9 cellular contexts compared by ENCODE assay signal in the genomic region with DNA sequence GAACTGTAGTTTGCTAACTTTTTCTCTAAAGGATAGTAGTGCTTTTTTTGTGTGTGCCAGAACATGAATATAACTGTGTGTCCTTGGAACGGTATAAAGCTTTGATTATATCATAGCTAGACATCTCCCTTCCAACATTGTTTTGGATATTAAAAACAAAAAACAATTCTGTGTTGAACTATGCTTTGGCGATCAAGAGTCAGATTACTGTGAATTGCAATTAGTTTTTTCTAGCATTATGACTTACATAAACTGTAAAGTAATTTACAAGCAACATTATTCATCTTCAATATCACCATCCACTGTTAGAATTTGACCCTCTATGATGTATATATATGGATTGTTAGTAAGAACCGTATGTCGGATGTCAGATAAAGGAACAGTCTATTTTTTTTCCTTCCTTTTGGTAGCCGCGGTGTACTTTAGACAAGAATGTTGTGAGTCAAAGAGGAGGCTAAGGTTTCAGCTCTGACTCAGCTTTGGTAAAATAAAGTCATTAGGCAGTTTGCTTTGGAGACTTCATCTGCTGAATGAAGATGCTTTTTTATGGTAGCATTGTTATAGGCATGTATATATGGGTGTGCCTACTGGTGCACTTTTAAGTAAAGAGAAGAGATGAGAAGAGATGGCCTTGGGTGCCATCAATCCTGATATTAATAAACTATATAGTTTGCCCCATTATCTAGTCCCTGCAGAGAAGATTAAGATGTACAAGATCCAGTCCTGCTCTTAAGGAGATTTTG.
DNase-seq lines count a peak whose midpoint lies in the region; ATAC-seq, FAIRE-seq and TF ChIP-seq lines count a peak whose summit lies in the region.
"Had no signal": no experiment of that assay in that cellular context is flagged by ENCODE, and none has a peak within 500 bp of the region (broad histone marks: within the 10 kb centered on the region; RNA-seq: fewer than 3 reads in every experiment).

No MANE protein-coding gene starts in this region.

- no peak overlapping the region for H3K4ac ChIP-seq in H9 (ENCODE audit: low read depth, low read length)

- H3K14ac ChIP-seq in H9 (ENCODE audit: insufficient read depth, low read length) = no peak overlapping the region

- H3K9ac ChIP-seq in endothelial cell of umbilical vein (replicated peaks; ENCODE audit: extremely low read depth, insufficient read depth, low read length) (peak overlapping the region; percentile 77), H9 (ENCODE audit: extremely low read depth, insufficient read length, low read length) (no peak overlapping the region)

- POLR2A ChIA-PET in endothelial cell of umbilical vein (lab: Charles Lee) = interaction anchor here (0.7 kb wide), 1 partner anchor 47 kb away, joined by 3 read pairs; no protein-coding TSS in a partner anchor

- no peak overlapping the region for H4K5ac ChIP-seq in H9 (ENCODE audit: insufficient read length, low read depth, low read length)

- H3K4me2 ChIP-seq in endothelial cell of umbilical vein (ENCODE audit: insufficient read depth, low read length) (peak overlapping the region; percentile 81), H9 (ENCODE audit: insufficient read depth, insufficient read length, low read length) (no peak overlapping the region)

- no peak overlapping the region for H2AFZ ChIP-seq in endothelial cell of umbilical vein (ENCODE audit: low read depth, low read length)
- no peak overlapping the region for H2AFZ ChIP-seq in H9 (ENCODE audit: low read length)

- no peak overlapping the region for H3K27ac Mint-ChIP-seq in H9
- H3K27ac Mint-ChIP-seq: natural killer cell treated with Interleukin-12 subunit alpha and Interleukin-12 subunit beta and Interleukin-15 and Interleukin-18, amount 100 ng/mL, for 72 hours had no signal

- DNase-seq in COLO829 (ENCODE audit: low spot score) = peak; percentile 76
- DNase-seq in NCI-H69 (lab: John Stamatoyannopoulos, UW) = peak; percentile 3
- DNase-seq in endothelial cell of umbilical vein (ENCODE audit: low read depth, low spot score) = peak; percentile 98
- DNase-seq in mucosa of descending colon = no peak
- no peak for DNase-seq in H9
- no peak for DNase-seq in sigmoid colon

- dilution Hi-C loops in endothelial cell of umbilical vein (cut with MboI; ENCODE audit: extremely low pct_ligation_motif_present, low sequenced_read_pairs) = no loop called here

- H3K23ac ChIP-seq in H9 (ENCODE audit: insufficient read length, low read depth, low read length) = no peak overlapping the region

- H3K9me1 ChIP-seq in endothelial cell of umbilical vein (replicated peaks; ENCODE audit: control insufficient read depth, extremely low read depth, insufficient read depth, low read length) = no peaks in the 10 kb centered on the region

- no peak overlapping the region for H2BK20ac ChIP-seq in H9 (ENCODE audit: low read depth, low read length, poor library complexity, severe bottlenecking)

- H4K20me1 ChIP-seq in endothelial cell of umbilical vein (replicated peaks; ENCODE audit: control insufficient read depth, extremely low read depth, insufficient read depth, low read length) (no peaks in the 10 kb centered on the region), H9 (ENCODE audit: control insufficient read depth, insufficient read depth, insufficient read length) (no peaks in the 10 kb centered on the region)

- TF ChIP-seq POLR2A in endothelial cell of umbilical vein (IDR thresholded peaks at IDR 0.05; ENCODE audit: low read depth, low read length) (peak; percentile 52), sigmoid colon (IDR thresholded peaks at IDR 0.05) (no peak)

- no peak overlapping the region for H2AK5ac ChIP-seq in H9 (ENCODE audit: insufficient read length, low read length)

- no peak overlapping the region for H4K8ac ChIP-seq in H9 (replicated peaks; ENCODE audit: insufficient read length, low read depth, low read length)

- no peak overlapping the region for H4K91ac ChIP-seq in H9 (ENCODE audit: insufficient read length, low read depth, low read length)

- H3K4me3 ChIP-seq in endothelial cell of umbilical vein (replicated peaks in 1 of 3; ENCODE audit: insufficient read depth in 1 of 3, low read depth in 1 of 3, low read length in 3 of 3) (no peak overlapping the region), mucosa of descending colon (no peak overlapping the region), sigmoid colon (no peak overlapping the region)

- CTCF ChIA-PET in endothelial cell of umbilical vein (lab: Charles Lee) = interaction anchor here (0.7 to 3.2 kb wide), 9 partner anchors 10 to 560 kb away, joined by 3 to 26 read pairs (median 3); partner anchors contain the start of gene LTBP1

- no peak overlapping the region for H3K56ac ChIP-seq in H9 (ENCODE audit: insufficient read length, low read depth, low read length)

- H3K36me3 ChIP-seq in endothelial cell of umbilical vein (ENCODE audit: control insufficient read depth in 2 of 2, extremely low read depth in 1 of 2, insufficient read depth in 2 of 2, low read length in 2 of 2) (peaks cover 0 to 3% of the 10 kb centered on the region in 2 experiments), mucosa of descending colon (ENCODE audit: low read depth) (no peaks in the 10 kb centered on the region), sigmoid colon (no peaks in the 10 kb centered on the region)

- H3K27ac ChIP-seq in endothelial cell of umbilical vein (ENCODE audit: insufficient read depth, low read depth, low read length) (peak overlapping the region; percentile 88), H9 (ENCODE audit: insufficient read length, low read depth, low read length) (no peak overlapping the region), sigmoid colon (peak overlapping the region in 2 of 4 donors; percentile 16 to 52)

- H3K36me3 Mint-ChIP-seq in H9 (ENCODE audit: insufficient read depth in 1 of 3, low read depth in 3 of 3) = peaks cover 7 to 12% (median 7%) of the 10 kb centered on the region in 3 experiments
- H3K36me3 Mint-ChIP-seq: natural killer cell treated with Interleukin-12 subunit alpha and Interleukin-12 subunit beta and Interleukin-15 and Interleukin-18, amount 100 ng/mL, for 72 hours had no signal

- H3K18ac ChIP-seq in H9 (ENCODE audit: insufficient read length, low read depth, low read length) = no peak overlapping the region

- no CpG with 5 or more reads among the region's 6 CpGs for WGBS in H9 (ENCODE audit: extremely low coverage, insufficient read length, low lambda C conversion rate)
- 6 to 22% methylated on average over 6 of the region's 6 CpGs for WGBS in sigmoid colon, 2 donors

- no peak overlapping the region for H2BK12ac ChIP-seq in H9 (ENCODE audit: insufficient read length, low read depth, low read length)

- intact Hi-C loops in endothelial cell of umbilical vein (cut with micrococcal nuclease) = loop anchor here (1.0 to 10.0 kb wide), 15 partner anchors 41 to 562 kb away; partner anchors contain the start of gene LTBP1
- intact Hi-C loops in mucosa of descending colon (cut with DNase I, micrococcal nuclease) = no loop called here
- intact Hi-C loops in sigmoid colon (cut with DNase I) = no loop called here

- H3T11ph ChIP-seq in H9 (ENCODE audit: low read length) = no peak overlapping the region

- H3K9me3 ChIP-seq in endothelial cell of umbilical vein (replicated peaks; ENCODE audit: control insufficient read depth, insufficient read depth, low read length) (no peaks in the 10 kb centered on the region), mucosa of descending colon (no peaks in the 10 kb centered on the region), H9 (ENCODE audit: control insufficient read depth, low read depth, low read length) (no peaks in the 10 kb centered on the region), sigmoid colon (no peaks in the 10 kb centered on the region)

- no peaks in the 10 kb centered on the region for H3K79me1 ChIP-seq in H9 (ENCODE audit: insufficient read depth, low read depth, low read length, poor library complexity, severe bottlenecking)

- H3K4me1 ChIP-seq in endothelial cell of umbilical vein (ENCODE audit: control insufficient read depth, extremely low read depth, insufficient read depth, low read length) = peaks cover 41% of the 10 kb centered on the region
- H3K4me1 ChIP-seq in mucosa of descending colon (ENCODE audit: low read depth) = no peaks in the 10 kb centered on the region
- no peaks in the 10 kb centered on the region; the same call in 1 of the 2 replicates for H3K4me1 ChIP-seq in H9 (ENCODE audit: insufficient read depth, low read length)
- H3K4me1 ChIP-seq in sigmoid colon = peaks cover 0 to 22% (median 7%) of the 10 kb centered on the region in 4 donors

- H3K23me2 ChIP-seq in H9 (ENCODE audit: insufficient read length, low read depth, low read length, poor library complexity, severe bottlenecking) = no peaks in the 10 kb centered on the region

- TF ChIP-seq EP300 in sigmoid colon (IDR thresholded peaks at IDR 0.05) = no peak

- H2BK15ac ChIP-seq in H9 (ENCODE audit: low read depth, low read length) = no peak overlapping the region

- H3K27me3 ChIP-seq in endothelial cell of umbilical vein (ENCODE audit: control insufficient read depth in 2 of 2, insufficient read depth in 2 of 2, low read length in 2 of 2) (no peaks in the 10 kb centered on the region), H9 (ENCODE audit: insufficient read depth, low read length) (no peaks in the 10 kb centered on the region), sigmoid colon (no peaks in the 10 kb centered on the region)

- TF ChIP-seq CTCF in endothelial cell of umbilical vein (IDR thresholded peaks at IDR 0.05; ENCODE audit: extremely low read depth in 1 of 2, insufficient read depth in 1 of 2, low read depth in 1 of 2, low read length in 2 of 2) = no peak
- no peak for TF ChIP-seq CTCF in mucosa of descending colon (IDR thresholded peaks at IDR 0.05)
- no peak for TF ChIP-seq CTCF in H9 (conservative IDR thresholded peaks at IDR 0.05)
- TF ChIP-seq CTCF in sigmoid colon (IDR thresholded peaks at IDR 0.05) = no peak

- H2BK5ac ChIP-seq in H9 (ENCODE audit: insufficient read length, low read length) = no peak overlapping the region

- peak; percentile 80 for FAIRE-seq in endothelial cell of umbilical vein (lab: Jason Lieb, UNC)

- no peak overlapping the region for H3K4me3 Mint-ChIP-seq in H9
- H3K4me3 Mint-ChIP-seq: natural killer cell treated with Interleukin-12 subunit alpha and Interleukin-12 subunit beta and Interleukin-15 and Interleukin-18, amount 100 ng/mL, for 72 hours had no signal

- H3K27me3 Mint-ChIP-seq in H9 (ENCODE audit: low read depth) = no peaks in the 10 kb centered on the region

- ATAC-seq in mucosa of descending colon (peak; percentile 93), GM19328 (IDR thresholded peaks at IDR 0.05; ENCODE audit: unreplicated experiment) (no peak), GM19463 (IDR thresholded peaks at IDR 0.05; ENCODE audit: unreplicated experiment) (no peak)

- peaks cover 13 to 18% of the 10 kb centered on the region in 2 experiments for H3K4me1 Mint-ChIP-seq in H9

- H3K79me2 ChIP-seq in endothelial cell of umbilical vein (ENCODE audit: control insufficient read depth, insufficient read depth, low read length) (peaks cover 2% of the 10 kb centered on the region), H9 (ENCODE audit: insufficient read depth, low read length) (no peaks in the 10 kb centered on the region)

- H3K9me3 Mint-ChIP-seq in H9 = peaks cover 4 to 9% of the 10 kb centered on the region in 2 experiments; a peak in 4 of 5 replicates
- H3K9me3 Mint-ChIP-seq: natural killer cell treated with Interleukin-12 subunit alpha and Interleukin-12 subunit beta and Interleukin-15 and Interleukin-18, amount 100 ng/mL, for 72 hours had no signal

- H2BK120ac ChIP-seq in H9 (ENCODE audit: low read depth, low read length, poor library complexity, severe bottlenecking) = no peak overlapping the region

- no TSS peak for BruUV-seq in endothelial cell of umbilical vein (replicated peaks; lab: Mats Ljungman, UMichigan)

Comparison
In these comparisons a context has a peak if more than half of its experiments do, and no peak if none do; other contexts are left out.
1. DNase-seq: peak in COLO829 (single experiment), NCI-H69 (single experiment) and endothelial cell of umbilical vein (single experiment); none in mucosa of descending colon (0 of 3), H9 (single experiment) and sigmoid colon (single experiment).